Comparison of ENCODE assay signal across 1 cellular context in the genomic region with DNA sequence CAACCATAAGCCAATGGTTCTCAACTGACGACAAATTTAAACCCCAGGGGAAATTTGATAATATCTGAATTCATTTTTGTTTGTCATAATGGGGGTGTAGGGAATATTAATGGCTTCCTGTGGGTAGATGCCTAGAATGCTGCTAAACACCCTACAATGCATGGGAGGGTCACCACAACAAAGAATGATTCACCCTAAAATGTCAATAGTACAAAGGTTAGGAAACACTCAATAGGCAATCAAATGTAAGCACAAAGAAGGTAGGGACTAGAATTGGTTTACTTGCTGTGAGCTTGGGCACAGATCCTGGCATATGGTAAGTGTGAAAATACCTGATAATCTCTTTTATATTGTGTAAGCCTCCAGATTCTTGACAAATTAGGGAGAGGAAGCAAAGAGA.
A peak's percentile ranks its signal among the peaks of the same experiment; 100 is the strongest.
TF ChIP-seq lines count a peak whose summit lies in the region.

No MANE protein-coding gene starts in this region.

TF ChIP-seq in HepG2, 621 proteins besides CTCF, POLR2A, EP300 and RAD21 (continued from another document and continues in another):
- TF ChIP-seq ZNF776 (CRISPR knock-in tag; IDR thresholded peaks at IDR 0.05) (no peak), ZMAT3 (CRISPR knock-in tag; conservative IDR thresholded peaks at IDR 0.05) (no peak), NKX3-1 (CRISPR knock-in tag; IDR thresholded peaks at IDR 0.05) (no peak), SETDB1 (CRISPR knock-in tag; IDR thresholded peaks at IDR 0.05; ENCODE audit: borderline replicate concordance) (no peak), ZNF737 (CRISPR knock-in tag; IDR thresholded peaks at IDR 0.05; ENCODE audit: borderline replicate concordance) (no peak), ZNF713 (CRISPR knock-in tag; IDR thresholded peaks at IDR 0.05) (no peak), SYNCRIP (IDR thresholded peaks at IDR 0.05; ENCODE audit: insufficient read depth, low read depth, low read length) (no peak), ZNF546 (CRISPR knock-in tag; conservative IDR thresholded peaks at IDR 0.05) (no peak), SMAD3 (CRISPR knock-in tag; IDR thresholded peaks at IDR 0.05) (no peak), MIXL1 (CRISPR knock-in tag; IDR thresholded peaks at IDR 0.05) (no peak), HNF4A (CRISPR knock-in tag; IDR thresholded peaks at IDR 0.05) (peak; percentile 36), HHEX (CRISPR knock-in tag; IDR thresholded peaks at IDR 0.05) (peak; percentile 86), ZMYM3 (CRISPR knock-in tag; IDR thresholded peaks at IDR 0.05) (no peak), CHD2 (IDR thresholded peaks at IDR 0.05; ENCODE audit: low read depth, low read length) (no peak), NR2F1 (CRISPR knock-in tag; IDR thresholded peaks at IDR 0.05) (peak in 1 of 2 experiments; percentile 69; a peak in 1 of 4 replicates), U2AF2 (IDR thresholded peaks at IDR 0.05; ENCODE audit: low read depth, low read length) (no peak), SIN3A (IDR thresholded peaks at IDR 0.05; ENCODE audit: borderline replicate concordance, low read depth, low read length) (no peak), ZBTB42 (CRISPR knock-in tag; IDR thresholded peaks at IDR 0.05) (no peak), RFX3 (CRISPR knock-in tag; IDR thresholded peaks at IDR 0.05) (no peak), ZNF569 (CRISPR knock-in tag; IDR thresholded peaks at IDR 0.05; ENCODE audit: borderline replicate concordance) (no peak), ZNF207 (IDR thresholded peaks at IDR 0.05; ENCODE audit: borderline replicate concordance) (no peak)
- TF ChIP-seq, protein P1, sequence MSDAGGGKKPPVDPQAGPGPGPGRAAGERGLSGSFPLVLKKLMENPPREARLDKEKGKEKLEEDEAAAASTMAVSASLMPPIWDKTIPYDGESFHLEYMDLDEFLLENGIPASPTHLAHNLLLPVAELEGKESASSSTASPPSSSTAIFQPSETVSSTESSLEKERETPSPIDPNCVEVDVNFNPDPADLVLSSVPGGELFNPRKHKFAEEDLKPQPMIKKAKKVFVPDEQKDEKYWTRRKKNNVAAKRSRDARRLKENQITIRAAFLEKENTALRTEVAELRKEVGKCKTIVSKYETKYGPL (CRISPR knock-in tag; IDR thresholded peaks at IDR 0.05) = no peak
- TF ChIP-seq, protein P2, sequence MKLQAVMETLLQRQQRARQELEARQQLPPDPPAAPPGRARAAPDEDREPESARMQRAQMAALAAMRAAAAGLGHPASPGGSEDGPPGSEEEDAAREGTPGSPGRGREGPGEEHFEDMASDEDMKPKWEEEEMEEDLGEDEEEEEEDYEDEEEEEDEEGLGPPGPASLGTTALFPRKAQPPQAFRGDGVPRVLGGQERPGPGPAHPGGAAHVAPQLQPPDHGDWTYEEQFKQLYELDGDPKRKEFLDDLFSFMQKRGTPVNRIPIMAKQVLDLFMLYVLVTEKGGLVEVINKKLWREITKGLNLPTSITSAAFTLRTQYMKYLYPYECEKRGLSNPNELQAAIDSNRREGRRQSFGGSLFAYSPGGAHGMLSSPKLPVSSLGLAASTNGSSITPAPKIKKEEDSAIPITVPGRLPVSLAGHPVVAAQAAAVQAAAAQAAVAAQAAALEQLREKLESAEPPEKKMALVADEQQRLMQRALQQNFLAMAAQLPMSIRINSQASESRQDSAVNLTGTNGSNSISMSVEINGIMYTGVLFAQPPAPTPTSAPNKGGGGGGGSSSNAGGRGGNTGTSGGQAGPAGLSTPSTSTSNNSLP (IDR thresholded peaks at IDR 0.05; ENCODE audit: low read depth, low read length) = peak; percentile 83; the same call in 1 of the 2 replicates
- TF ChIP-seq, protein P3, sequence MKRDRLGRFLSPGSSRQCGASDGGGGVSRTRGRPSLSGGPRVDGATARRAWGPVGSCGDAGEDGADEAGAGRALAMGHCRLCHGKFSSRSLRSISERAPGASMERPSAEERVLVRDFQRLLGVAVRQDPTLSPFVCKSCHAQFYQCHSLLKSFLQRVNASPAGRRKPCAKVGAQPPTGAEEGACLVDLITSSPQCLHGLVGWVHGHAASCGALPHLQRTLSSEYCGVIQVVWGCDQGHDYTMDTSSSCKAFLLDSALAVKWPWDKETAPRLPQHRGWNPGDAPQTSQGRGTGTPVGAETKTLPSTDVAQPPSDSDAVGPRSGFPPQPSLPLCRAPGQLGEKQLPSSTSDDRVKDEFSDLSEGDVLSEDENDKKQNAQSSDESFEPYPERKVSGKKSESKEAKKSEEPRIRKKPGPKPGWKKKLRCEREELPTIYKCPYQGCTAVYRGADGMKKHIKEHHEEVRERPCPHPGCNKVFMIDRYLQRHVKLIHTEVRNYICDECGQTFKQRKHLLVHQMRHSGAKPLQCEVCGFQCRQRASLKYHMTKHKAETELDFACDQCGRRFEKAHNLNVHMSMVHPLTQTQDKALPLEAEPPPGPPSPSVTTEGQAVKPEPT (CRISPR knock-in tag; IDR thresholded peaks at IDR 0.05; ENCODE audit: low read depth) = no peak
- TF ChIP-seq, protein P4, sequence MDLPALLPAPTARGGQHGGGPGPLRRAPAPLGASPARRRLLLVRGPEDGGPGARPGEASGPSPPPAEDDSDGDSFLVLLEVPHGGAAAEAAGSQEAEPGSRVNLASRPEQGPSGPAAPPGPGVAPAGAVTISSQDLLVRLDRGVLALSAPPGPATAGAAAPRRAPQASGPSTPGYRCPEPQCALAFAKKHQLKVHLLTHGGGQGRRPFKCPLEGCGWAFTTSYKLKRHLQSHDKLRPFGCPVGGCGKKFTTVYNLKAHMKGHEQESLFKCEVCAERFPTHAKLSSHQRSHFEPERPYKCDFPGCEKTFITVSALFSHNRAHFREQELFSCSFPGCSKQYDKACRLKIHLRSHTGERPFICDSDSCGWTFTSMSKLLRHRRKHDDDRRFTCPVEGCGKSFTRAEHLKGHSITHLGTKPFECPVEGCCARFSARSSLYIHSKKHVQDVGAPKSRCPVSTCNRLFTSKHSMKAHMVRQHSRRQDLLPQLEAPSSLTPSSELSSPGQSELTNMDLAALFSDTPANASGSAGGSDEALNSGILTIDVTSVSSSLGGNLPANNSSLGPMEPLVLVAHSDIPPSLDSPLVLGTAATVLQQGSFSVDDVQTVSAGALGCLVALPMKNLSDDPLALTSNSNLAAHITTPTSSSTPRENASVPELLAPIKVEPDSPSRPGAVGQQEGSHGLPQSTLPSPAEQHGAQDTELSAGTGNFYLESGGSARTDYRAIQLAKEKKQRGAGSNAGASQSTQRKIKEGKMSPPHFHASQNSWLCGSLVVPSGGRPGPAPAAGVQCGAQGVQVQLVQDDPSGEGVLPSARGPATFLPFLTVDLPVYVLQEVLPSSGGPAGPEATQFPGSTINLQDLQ (CRISPR knock-in tag; IDR thresholded peaks at IDR 0.05) = no peak
- TF ChIP-seq, protein P5, sequence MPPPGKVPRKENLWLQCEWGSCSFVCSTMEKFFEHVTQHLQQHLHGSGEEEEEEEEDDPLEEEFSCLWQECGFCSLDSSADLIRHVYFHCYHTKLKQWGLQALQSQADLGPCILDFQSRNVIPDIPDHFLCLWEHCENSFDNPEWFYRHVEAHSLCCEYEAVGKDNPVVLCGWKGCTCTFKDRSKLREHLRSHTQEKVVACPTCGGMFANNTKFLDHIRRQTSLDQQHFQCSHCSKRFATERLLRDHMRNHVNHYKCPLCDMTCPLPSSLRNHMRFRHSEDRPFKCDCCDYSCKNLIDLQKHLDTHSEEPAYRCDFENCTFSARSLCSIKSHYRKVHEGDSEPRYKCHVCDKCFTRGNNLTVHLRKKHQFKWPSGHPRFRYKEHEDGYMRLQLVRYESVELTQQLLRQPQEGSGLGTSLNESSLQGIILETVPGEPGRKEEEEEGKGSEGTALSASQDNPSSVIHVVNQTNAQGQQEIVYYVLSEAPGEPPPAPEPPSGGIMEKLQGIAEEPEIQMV (CRISPR knock-in tag; IDR thresholded peaks at IDR 0.05; ENCODE audit: low read depth) = no peak
- TF ChIP-seq, protein P6, sequence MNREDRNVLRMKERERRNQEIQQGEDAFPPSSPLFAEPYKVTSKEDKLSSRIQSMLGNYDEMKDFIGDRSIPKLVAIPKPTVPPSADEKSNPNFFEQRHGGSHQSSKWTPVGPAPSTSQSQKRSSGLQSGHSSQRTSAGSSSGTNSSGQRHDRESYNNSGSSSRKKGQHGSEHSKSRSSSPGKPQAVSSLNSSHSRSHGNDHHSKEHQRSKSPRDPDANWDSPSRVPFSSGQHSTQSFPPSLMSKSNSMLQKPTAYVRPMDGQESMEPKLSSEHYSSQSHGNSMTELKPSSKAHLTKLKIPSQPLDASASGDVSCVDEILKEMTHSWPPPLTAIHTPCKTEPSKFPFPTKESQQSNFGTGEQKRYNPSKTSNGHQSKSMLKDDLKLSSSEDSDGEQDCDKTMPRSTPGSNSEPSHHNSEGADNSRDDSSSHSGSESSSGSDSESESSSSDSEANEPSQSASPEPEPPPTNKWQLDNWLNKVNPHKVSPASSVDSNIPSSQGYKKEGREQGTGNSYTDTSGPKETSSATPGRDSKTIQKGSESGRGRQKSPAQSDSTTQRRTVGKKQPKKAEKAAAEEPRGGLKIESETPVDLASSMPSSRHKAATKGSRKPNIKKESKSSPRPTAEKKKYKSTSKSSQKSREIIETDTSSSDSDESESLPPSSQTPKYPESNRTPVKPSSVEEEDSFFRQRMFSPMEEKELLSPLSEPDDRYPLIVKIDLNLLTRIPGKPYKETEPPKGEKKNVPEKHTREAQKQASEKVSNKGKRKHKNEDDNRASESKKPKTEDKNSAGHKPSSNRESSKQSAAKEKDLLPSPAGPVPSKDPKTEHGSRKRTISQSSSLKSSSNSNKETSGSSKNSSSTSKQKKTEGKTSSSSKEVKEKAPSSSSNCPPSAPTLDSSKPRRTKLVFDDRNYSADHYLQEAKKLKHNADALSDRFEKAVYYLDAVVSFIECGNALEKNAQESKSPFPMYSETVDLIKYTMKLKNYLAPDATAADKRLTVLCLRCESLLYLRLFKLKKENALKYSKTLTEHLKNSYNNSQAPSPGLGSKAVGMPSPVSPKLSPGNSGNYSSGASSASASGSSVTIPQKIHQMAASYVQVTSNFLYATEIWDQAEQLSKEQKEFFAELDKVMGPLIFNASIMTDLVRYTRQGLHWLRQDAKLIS (CRISPR knock-in tag; IDR thresholded peaks at IDR 0.05) = no peak
- TF ChIP-seq, protein P7, sequence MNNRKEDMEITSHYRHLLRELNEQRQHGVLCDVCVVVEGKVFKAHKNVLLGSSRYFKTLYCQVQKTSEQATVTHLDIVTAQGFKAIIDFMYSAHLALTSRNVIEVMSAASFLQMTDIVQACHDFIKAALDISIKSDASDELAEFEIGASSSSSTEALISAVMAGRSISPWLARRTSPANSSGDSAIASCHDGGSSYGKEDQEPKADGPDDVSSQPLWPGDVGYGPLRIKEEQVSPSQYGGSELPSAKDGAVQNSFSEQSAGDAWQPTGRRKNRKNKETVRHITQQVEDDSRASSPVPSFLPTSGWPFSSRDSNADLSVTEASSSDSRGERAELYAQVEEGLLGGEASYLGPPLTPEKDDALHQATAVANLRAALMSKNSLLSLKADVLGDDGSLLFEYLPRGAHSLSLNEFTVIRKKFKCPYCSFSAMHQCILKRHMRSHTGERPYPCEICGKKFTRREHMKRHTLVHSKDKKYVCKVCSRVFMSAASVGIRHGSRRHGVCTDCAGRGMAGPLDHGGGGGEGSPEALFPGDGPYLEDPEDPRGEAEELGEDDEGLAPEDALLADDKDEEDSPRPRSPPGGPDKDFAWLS (CRISPR knock-in tag; IDR thresholded peaks at IDR 0.05; ENCODE audit: borderline replicate concordance) = no peak
- TF ChIP-seq, protein P8, sequence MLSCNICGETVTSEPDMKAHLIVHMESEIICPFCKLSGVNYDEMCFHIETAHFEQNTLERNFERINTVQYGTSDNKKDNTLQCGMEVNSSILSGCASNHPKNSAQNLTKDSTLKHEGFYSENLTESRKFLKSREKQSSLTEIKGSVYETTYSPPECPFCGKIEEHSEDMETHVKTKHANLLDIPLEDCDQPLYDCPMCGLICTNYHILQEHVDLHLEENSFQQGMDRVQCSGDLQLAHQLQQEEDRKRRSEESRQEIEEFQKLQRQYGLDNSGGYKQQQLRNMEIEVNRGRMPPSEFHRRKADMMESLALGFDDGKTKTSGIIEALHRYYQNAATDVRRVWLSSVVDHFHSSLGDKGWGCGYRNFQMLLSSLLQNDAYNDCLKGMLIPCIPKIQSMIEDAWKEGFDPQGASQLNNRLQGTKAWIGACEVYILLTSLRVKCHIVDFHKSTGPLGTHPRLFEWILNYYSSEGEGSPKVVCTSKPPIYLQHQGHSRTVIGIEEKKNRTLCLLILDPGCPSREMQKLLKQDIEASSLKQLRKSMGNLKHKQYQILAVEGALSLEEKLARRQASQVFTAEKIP (CRISPR knock-in tag; IDR thresholded peaks at IDR 0.05; ENCODE audit: borderline replicate concordance) = no peak
- TF ChIP-seq, protein P9, sequence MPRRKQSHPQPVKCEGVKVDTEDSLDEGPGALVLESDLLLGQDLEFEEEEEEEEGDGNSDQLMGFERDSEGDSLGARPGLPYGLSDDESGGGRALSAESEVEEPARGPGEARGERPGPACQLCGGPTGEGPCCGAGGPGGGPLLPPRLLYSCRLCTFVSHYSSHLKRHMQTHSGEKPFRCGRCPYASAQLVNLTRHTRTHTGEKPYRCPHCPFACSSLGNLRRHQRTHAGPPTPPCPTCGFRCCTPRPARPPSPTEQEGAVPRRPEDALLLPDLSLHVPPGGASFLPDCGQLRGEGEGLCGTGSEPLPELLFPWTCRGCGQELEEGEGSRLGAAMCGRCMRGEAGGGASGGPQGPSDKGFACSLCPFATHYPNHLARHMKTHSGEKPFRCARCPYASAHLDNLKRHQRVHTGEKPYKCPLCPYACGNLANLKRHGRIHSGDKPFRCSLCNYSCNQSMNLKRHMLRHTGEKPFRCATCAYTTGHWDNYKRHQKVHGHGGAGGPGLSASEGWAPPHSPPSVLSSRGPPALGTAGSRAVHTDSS (CRISPR knock-in tag; conservative IDR thresholded peaks at IDR 0.05) = no peak
- TF ChIP-seq, protein P10, sequence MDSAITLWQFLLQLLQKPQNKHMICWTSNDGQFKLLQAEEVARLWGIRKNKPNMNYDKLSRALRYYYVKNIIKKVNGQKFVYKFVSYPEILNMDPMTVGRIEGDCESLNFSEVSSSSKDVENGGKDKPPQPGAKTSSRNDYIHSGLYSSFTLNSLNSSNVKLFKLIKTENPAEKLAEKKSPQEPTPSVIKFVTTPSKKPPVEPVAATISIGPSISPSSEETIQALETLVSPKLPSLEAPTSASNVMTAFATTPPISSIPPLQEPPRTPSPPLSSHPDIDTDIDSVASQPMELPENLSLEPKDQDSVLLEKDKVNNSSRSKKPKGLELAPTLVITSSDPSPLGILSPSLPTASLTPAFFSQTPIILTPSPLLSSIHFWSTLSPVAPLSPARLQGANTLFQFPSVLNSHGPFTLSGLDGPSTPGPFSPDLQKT (CRISPR knock-in tag; IDR thresholded peaks at IDR 0.05; ENCODE audit: borderline replicate concordance) = no peak
- TF ChIP-seq, protein P11, sequence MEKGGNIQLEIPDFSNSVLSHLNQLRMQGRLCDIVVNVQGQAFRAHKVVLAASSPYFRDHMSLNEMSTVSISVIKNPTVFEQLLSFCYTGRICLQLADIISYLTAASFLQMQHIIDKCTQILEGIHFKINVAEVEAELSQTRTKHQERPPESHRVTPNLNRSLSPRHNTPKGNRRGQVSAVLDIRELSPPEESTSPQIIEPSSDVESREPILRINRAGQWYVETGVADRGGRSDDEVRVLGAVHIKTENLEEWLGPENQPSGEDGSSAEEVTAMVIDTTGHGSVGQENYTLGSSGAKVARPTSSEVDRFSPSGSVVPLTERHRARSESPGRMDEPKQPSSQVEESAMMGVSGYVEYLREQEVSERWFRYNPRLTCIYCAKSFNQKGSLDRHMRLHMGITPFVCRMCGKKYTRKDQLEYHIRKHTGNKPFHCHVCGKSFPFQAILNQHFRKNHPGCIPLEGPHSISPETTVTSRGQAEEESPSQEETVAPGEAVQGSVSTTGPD (CRISPR knock-in tag; IDR thresholded peaks at IDR 0.05) = no peak
